Comparison of ENCODE assay signal across 1 cellular context in the genomic region with DNA sequence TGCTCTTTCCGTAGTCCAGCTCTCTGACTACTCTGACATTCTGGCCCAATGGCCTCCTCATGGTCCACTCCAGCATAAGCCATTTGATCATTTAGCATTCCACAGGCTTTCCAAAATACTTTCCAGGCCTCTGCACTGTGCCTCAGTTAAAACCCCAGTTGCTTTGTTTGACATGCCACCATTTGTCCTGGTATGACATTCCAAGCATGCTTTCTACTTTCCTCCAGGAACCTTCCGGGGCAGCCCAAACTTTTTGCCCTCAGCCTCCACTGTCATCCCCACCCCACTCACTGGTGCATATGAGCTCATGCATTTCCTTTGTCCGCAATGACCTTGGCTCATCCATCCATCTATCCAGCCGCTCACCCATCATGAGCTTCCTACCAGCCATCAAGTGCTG.
TF ChIP-seq lines count a peak whose summit lies in the region.

No MANE protein-coding gene starts in this region.

TF ChIP-seq in WTC11, 78 proteins besides CTCF, POLR2A, EP300 and RAD21:
- TF ChIP-seq, protein P1, sequence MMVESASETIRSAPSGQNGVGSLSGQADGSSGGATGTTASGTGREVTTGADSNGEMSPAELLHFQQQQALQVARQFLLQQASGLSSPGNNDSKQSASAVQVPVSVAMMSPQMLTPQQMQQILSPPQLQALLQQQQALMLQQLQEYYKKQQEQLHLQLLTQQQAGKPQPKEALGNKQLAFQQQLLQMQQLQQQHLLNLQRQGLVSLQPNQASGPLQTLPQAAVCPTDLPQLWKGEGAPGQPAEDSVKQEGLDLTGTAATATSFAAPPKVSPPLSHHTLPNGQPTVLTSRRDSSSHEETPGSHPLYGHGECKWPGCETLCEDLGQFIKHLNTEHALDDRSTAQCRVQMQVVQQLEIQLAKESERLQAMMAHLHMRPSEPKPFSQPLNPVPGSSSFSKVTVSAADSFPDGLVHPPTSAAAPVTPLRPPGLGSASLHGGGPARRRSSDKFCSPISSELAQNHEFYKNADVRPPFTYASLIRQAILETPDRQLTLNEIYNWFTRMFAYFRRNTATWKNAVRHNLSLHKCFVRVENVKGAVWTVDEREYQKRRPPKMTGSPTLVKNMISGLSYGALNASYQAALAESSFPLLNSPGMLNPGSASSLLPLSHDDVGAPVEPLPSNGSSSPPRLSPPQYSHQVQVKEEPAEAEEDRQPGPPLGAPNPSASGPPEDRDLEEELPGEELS (CRISPR knock-in tag; IDR thresholded peaks at IDR 0.05) = no peak
- TF ChIP-seq, protein P2, sequence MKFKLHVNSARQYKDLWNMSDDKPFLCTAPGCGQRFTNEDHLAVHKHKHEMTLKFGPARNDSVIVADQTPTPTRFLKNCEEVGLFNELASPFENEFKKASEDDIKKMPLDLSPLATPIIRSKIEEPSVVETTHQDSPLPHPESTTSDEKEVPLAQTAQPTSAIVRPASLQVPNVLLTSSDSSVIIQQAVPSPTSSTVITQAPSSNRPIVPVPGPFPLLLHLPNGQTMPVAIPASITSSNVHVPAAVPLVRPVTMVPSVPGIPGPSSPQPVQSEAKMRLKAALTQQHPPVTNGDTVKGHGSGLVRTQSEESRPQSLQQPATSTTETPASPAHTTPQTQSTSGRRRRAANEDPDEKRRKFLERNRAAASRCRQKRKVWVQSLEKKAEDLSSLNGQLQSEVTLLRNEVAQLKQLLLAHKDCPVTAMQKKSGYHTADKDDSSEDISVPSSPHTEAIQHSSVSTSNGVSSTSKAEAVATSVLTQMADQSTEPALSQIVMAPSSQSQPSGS (CRISPR knock-in tag; IDR thresholded peaks at IDR 0.05; ENCODE audit: borderline replicate concordance, low read depth) = no peak
- TF ChIP-seq, protein P3, sequence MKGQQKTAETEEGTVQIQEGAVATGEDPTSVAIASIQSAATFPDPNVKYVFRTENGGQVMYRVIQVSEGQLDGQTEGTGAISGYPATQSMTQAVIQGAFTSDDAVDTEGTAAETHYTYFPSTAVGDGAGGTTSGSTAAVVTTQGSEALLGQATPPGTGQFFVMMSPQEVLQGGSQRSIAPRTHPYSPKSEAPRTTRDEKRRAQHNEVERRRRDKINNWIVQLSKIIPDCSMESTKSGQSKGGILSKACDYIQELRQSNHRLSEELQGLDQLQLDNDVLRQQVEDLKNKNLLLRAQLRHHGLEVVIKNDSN (CRISPR knock-in tag; IDR thresholded peaks at IDR 0.05) = no peak
- TF ChIP-seq KAT7 (CRISPR knock-in tag; IDR thresholded peaks at IDR 0.05; ENCODE audit: borderline replicate concordance) (no peak), GRHL2 (CRISPR knock-in tag; IDR thresholded peaks at IDR 0.05; ENCODE audit: insufficient replicate concordance, severe bottlenecking) (no peak), NFATC4 (CRISPR knock-in tag; IDR thresholded peaks at IDR 0.05) (no peak), TEAD1 (CRISPR knock-in tag; IDR thresholded peaks at IDR 0.05) (no peak), NFYB (CRISPR knock-in tag; conservative IDR thresholded peaks at IDR 0.05; ENCODE audit: low read depth) (no peak)
